In the genomic region with DNA sequence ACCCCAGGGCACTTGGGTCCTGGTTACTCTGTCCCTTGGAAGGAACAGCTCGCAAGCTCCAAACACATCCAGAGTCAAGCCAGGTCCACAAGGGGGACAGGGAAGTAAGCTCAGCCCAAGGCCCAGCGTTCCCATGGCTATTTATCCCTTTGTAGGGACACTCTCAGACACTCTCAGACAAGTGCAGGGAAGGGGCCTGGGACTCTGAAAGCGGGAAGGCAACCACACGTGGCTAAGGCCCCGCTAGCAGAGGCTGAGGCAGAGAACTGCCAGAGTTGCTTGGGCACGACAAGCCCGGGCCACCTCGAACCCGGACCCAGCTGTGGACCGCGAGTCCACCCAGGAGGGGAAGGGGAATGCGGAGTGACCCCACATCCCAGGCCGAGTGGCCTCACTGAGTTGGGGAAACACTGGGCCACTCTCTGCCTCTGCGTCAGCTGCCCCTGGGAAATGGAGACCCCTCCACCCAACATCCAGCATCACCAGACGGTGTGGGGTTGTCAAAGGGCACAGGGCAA, we compare ENCODE assay signal across 25 cellular contexts. TPM values are rescaled to one million over a fixed set of nuclear protein-coding genes. Genes with fewer than 3 reads are reported as not detected.
"Had no signal": no experiment of that assay in that cellular context is flagged by ENCODE, and none has a peak within 500 bp of the region (broad histone marks: within the 10 kb centered on the region; RNA-seq: fewer than 3 reads in every experiment).

No MANE protein-coding gene starts in this region.

- ATAC-seq: activated CD8-positive, alpha-beta T cell treated with anti-CD3 and anti-CD28 coated beads for 36 hours; activated T-cell treated with anti-CD3 and anti-CD28 coated beads, Interleukin-2, amount 50 U/mL, for 4 hours; activated T-helper 17 cell treated with anti-CD3 and anti-CD28 coated beads, Interleukin-2, amount 50 U/mL, for 72 hours; esophagus mucosa; WTC11 had no signal

- H3K27ac ChIP-seq: brain microvascular endothelial cell, coronary artery had no signal

- H3K27me3 ChIP-seq: brain microvascular endothelial cell had no signal

- H3K4me3 ChIP-seq: coronary artery, dorsolateral prefrontal cortex had no signal

- DNase-seq: activated CD4-positive, alpha-beta T cell treated with anti-CD3 and anti-CD28 coated beads for 1 hour; activated CD4-positive, alpha-beta T cell treated with anti-CD3 and anti-CD28 coated beads for 4 hours; activated CD4-positive, alpha-beta T cell treated with anti-CD3 and anti-CD28 coated beads, Interleukin-2, amount 50 U/mL, for 1 hour; activated CD4-positive, alpha-beta T cell treated with anti-CD3 and anti-CD28 coated beads, Interleukin-2, amount 50 U/mL, for 48 hours; activated CD8-positive, alpha-beta memory T cell treated with anti-CD3 and anti-CD28 coated beads for 24 hours; activated CD8-positive, alpha-beta T cell treated with anti-CD3 and anti-CD28 coated beads for 36 hours; activated effector memory CD4-positive, alpha-beta T cell treated with Interleukin-2 at 50 U/mL for 16 hours; activated gamma-delta T cell treated with Interleukin-2 at 50 U/mL for 16 hours; activated naive CD4-positive, alpha-beta T cell treated with anti-CD3 and anti-CD28 coated beads, Interleukin-2, amount 50 U/mL, for 16 hours; activated naive CD4-positive, alpha-beta T cell treated with Interleukin-2 at 50 U/mL for 16 hours; activated T-cell treated with anti-CD3 and anti-CD28 coated beads, Interleukin-2, amount 50 U/mL, for 4 hours; amniotic stem cell; anterior cingulate cortex; brain microvascular endothelial cell; dorsolateral prefrontal cortex; effector memory CD4-positive, alpha-beta T cell; endodermal cell; foreskin fibroblast; head of caudate nucleus; T-helper 2 cell had no signal

RNA-seq across cellular contexts. Expression of gene NPTX1, which starts 10.2 kb away (rescaled TPM):
- total RNA-seq: epithelial cell of proximal tubule, esophagus mucosa had no signal
